14 cellular contexts compared by ENCODE assay signal in the genomic region with DNA sequence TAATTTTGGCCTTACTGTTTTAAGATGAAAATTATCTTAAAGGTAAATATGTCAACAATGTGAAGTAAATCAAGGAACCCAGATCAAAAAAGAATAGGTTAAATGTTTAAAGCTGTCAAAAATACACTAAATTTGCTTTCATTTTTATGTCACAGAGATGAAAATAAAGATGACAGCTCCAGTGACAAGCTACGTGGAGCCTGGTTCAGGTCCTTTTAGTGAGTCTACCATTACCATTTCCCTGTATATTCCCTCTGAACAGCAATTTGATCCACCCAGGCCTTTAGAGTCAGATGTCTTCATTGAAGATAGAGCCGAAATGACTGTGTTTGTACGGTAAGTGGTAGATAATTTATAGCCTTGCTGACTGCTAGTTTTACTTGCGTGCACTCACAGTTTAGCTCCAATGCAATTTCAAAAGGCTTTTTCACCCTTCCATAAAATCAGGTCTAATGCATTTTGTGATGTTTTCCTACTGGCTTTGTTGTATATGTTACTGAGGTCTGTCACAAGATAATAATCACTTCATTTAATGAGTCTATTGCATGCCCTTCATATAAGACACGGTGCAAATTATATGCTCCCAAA. TPM values are rescaled to one million over a fixed set of nuclear protein-coding genes. Genes with fewer than 3 reads are reported as not detected.
DNase-seq lines count a peak whose midpoint lies in the region; ATAC-seq, FAIRE-seq and TF ChIP-seq lines count a peak whose summit lies in the region.
"Had no signal": no experiment of that assay in that cellular context is flagged by ENCODE, and none has a peak within 500 bp of the region (broad histone marks: within the 10 kb centered on the region; RNA-seq: fewer than 3 reads in every experiment).

No MANE protein-coding gene starts in this region.

- ATAC-seq in HG03095 (IDR thresholded peaks at IDR 0.05; ENCODE audit: unreplicated experiment) (no peak), body of pancreas (no peak), GM21529 (IDR thresholded peaks at IDR 0.05; ENCODE audit: unreplicated experiment) (no peak)
- ATAC-seq: left lobe of liver had no signal

- H4K20me1 ChIP-seq in SU-DHL-6 (ENCODE audit: low read depth, low read length) = no peaks in the 10 kb centered on the region
- no peaks in the 10 kb centered on the region for H4K20me1 ChIP-seq in keratinocyte (ENCODE audit: control insufficient read depth, extremely low read depth, insufficient read depth, low read length)

- peak; percentile 18 for DNase-seq in G401 (ENCODE audit: low spot score)
- DNase-seq in keratinocyte (ENCODE audit: low read depth, low spot score) = no peak
- no peak for DNase-seq in body of pancreas
- no peak for DNase-seq in DMS 273 treated with DMSO at 0.1 percent for 48 hours (lab: John Stamatoyannopoulos, UW)
- DNase-seq: NCI-H2081, retina had no signal

- H3K27me3 ChIP-seq in SU-DHL-6 (ENCODE audit: low read length) (no peaks in the 10 kb centered on the region), keratinocyte (ENCODE audit: control insufficient read depth, extremely low read depth, insufficient read depth, low read length) (peaks cover 3% of the 10 kb centered on the region), body of pancreas (no peaks in the 10 kb centered on the region)
- H3K27me3 ChIP-seq: BLaER1 had no signal

- H3K27ac ChIP-seq in 22Rv1 = peak overlapping the region; percentile 89
- no peak overlapping the region for H3K27ac ChIP-seq in SU-DHL-6 (ENCODE audit: low read depth, low read length)
- H3K27ac ChIP-seq in keratinocyte (ENCODE audit: control insufficient read depth, insufficient read depth, low read length) = no peak overlapping the region
- H3K27ac ChIP-seq in body of pancreas = peak overlapping the region in 1 of 4 donors; percentile 0

- H3K36me3 ChIP-seq in SU-DHL-6 (ENCODE audit: low read length) (no peaks in the 10 kb centered on the region; the same call in 1 of the 2 replicates), keratinocyte (ENCODE audit: control insufficient read depth in 2 of 2, extremely low read depth in 1 of 2, insufficient read depth in 2 of 2, low read length in 2 of 2) (peaks cover 17 to 34% of the 10 kb centered on the region in 2 experiments), body of pancreas (replicated peaks in 1 of 2; ENCODE audit: insufficient read depth in 1 of 2, low read depth in 2 of 2) (peaks cover 4 to 22% of the 10 kb centered on the region in 2 donors)

- TF ChIP-seq CTCF in 22Rv1 (IDR thresholded peaks at IDR 0.05) = no peak
- no peak for TF ChIP-seq CTCF in SU-DHL-6 (IDR thresholded peaks at IDR 0.05; ENCODE audit: insufficient read depth, low read length, poor library complexity, severe bottlenecking)
- no peak for TF ChIP-seq CTCF in keratinocyte (optimal IDR thresholded peaks at IDR 0.05 in 1 of 3, IDR thresholded peaks at IDR 0.05 in 1 of 3, conservative IDR thresholded peaks at IDR 0.05 in 1 of 3; ENCODE audit: extremely low read depth in 1 of 3, insufficient read depth in 2 of 3, low read length in 3 of 3)
- no peak for TF ChIP-seq CTCF in body of pancreas (IDR thresholded peaks at IDR 0.05)

- H3F3A ChIP-seq in SU-DHL-6 (ENCODE audit: insufficient read depth) = peaks cover 9% of the 10 kb centered on the region; the same call in 1 of the 2 replicates

- H3K9me2 ChIP-seq in SU-DHL-6 (replicated peaks; ENCODE audit: insufficient read depth, low read length) = no peaks in the 10 kb centered on the region

- H3K79me2 ChIP-seq in SU-DHL-6 (ENCODE audit: insufficient read depth, low read length) = no peaks in the 10 kb centered on the region
- no peaks in the 10 kb centered on the region for H3K79me2 ChIP-seq in keratinocyte (ENCODE audit: control insufficient read depth, insufficient read depth, low read length)

- intact Hi-C loops in body of pancreas (cut with DNase I) = no loop called here

- H2AFZ ChIP-seq in SU-DHL-6 (ENCODE audit: low read depth, low read length, severe bottlenecking) (no peak overlapping the region), keratinocyte (ENCODE audit: control insufficient read depth, low read length) (no peak overlapping the region)

- 79 to 84% methylated on average over 5 of the region's 5 CpGs for WGBS in body of pancreas, 2 donors

- FAIRE-seq in keratinocyte (lab: Jason Lieb, UNC) = no peak
- FAIRE-seq: bronchial epithelial cell had no signal

- dilution Hi-C loops in keratinocyte (cut with MboI; ENCODE audit: extremely low pct_ligation_motif_present, low sequenced_read_pairs) = no loop called here

- peaks cover 19% of the 10 kb centered on the region for H3K4me1 ChIP-seq in keratinocyte (ENCODE audit: control insufficient read depth, extremely low read depth, insufficient read depth, low read length)
- H3K4me1 ChIP-seq in body of pancreas = peaks cover 23% of the 10 kb centered on the region

- H3K9ac ChIP-seq in SU-DHL-6 (ENCODE audit: low read length) (no peak overlapping the region), keratinocyte (ENCODE audit: control insufficient read depth, extremely low read depth, insufficient read depth, low read length) (no peak overlapping the region)

- H3K9me3 ChIP-seq in SU-DHL-6 (ENCODE audit: insufficient read depth, low read length) (no peaks in the 10 kb centered on the region), keratinocyte (ENCODE audit: control insufficient read depth, low read depth, low read length) (no peaks in the 10 kb centered on the region), body of pancreas (no peaks in the 10 kb centered on the region)
- H3K9me3 ChIP-seq: BLaER1 had no signal

- no peaks in the 10 kb centered on the region for H3K9me1 ChIP-seq in keratinocyte (ENCODE audit: control insufficient read depth, extremely low read depth, insufficient read depth, low read length)

- no peak overlapping the region for H3K4me3 ChIP-seq in SU-DHL-6 (ENCODE audit: insufficient read depth, low read length, poor library complexity, severe bottlenecking)
- no peak overlapping the region for H3K4me3 ChIP-seq in keratinocyte (ENCODE audit: control insufficient read depth in 2 of 3, extremely low read depth in 1 of 3, insufficient read depth in 2 of 3, low read depth in 1 of 3, low read length in 3 of 3)
- H3K4me3 ChIP-seq in body of pancreas = no peak overlapping the region

- no peak for TF ChIP-seq POLR2A in body of pancreas (IDR thresholded peaks at IDR 0.05)

- H3K4me2 ChIP-seq in SU-DHL-6 (ENCODE audit: low read depth, low read length, poor library complexity, severe bottlenecking) (peak overlapping the region; percentile 55), keratinocyte (ENCODE audit: control insufficient read depth, extremely low read depth, insufficient read depth, low read depth, low read length) (peak overlapping the region; percentile 100)

- in situ Hi-C loops in G401 (cut with HindIII; ENCODE audit: low sequenced_read_pairs) = no loop called here

RNA-seq across cellular contexts. Expression of gene HEBP2, which starts 1.9 kb away (rescaled TPM):
- 18.1 and 44.1 TPM in 2 replicates for total RNA-seq in G401 (2014; rRNA removed; shearing (Covaris generic))
- 13.2 to 41.9 TPM (median 25.8 TPM) in 3 replicates for polyA plus RNA-seq in keratinocyte
- polyA plus RNA-seq in keratinocyte (2011; ENCODE audit: low read depth) = 295 TPM
- 17.3 and 22.5 TPM in 2 replicates for polyA plus RNA-seq in keratinocyte (2011; cell fraction: cytosol; rRNA removed)
- 7.0 and 9.8 TPM in 2 replicates for polyA plus RNA-seq in keratinocyte (2011; cell fraction: nucleus; rRNA removed)
- 41.6 and 79.2 TPM in 2 replicates for polyA plus RNA-seq in keratinocyte (2012; ENCODE audit: low replicate concordance)
- 1.7 to 4.7 TPM (median 4.7 TPM) in 3 replicates for polyA minus RNA-seq in keratinocyte
- polyA minus RNA-seq in keratinocyte (2011; cell fraction: cytosol; rRNA and poly(A)+ RNA removed) = 19.8 TPM
- polyA minus RNA-seq in keratinocyte (2011; cell fraction: nucleus; rRNA and poly(A)+ RNA removed) = 1.9 and 2.9 TPM in 2 replicates
- 100 to 1,000 TPM in 1 of 2 donors, 10 to 100 TPM in 1; 33.2 to 181 TPM for total RNA-seq in body of pancreas

RNA-seq across cellular contexts. Expression of gene SMIM28, which starts 28.2 kb away (rescaled TPM):
- total RNA-seq in G401 (2014; rRNA removed; shearing (Covaris generic)) = not detected in 2 replicates
- not detected in 3 replicates for polyA plus RNA-seq in keratinocyte
- not detected for polyA plus RNA-seq in keratinocyte (2011; ENCODE audit: low read depth)
- not detected in 2 replicates for polyA plus RNA-seq in keratinocyte (2011; cell fraction: cytosol; rRNA removed)
- not detected in 2 replicates for polyA plus RNA-seq in keratinocyte (2011; cell fraction: nucleus; rRNA removed)
- polyA plus RNA-seq in keratinocyte (2012; ENCODE audit: low replicate concordance) = not detected in 2 replicates
- not detected in 3 replicates for polyA minus RNA-seq in keratinocyte
- polyA minus RNA-seq in keratinocyte (2011; cell fraction: cytosol; rRNA and poly(A)+ RNA removed) = not detected
- not detected in 2 replicates for polyA minus RNA-seq in keratinocyte (2011; cell fraction: nucleus; rRNA and poly(A)+ RNA removed)
- total RNA-seq in body of pancreas = not detected
- total RNA-seq: bronchial epithelial cell, left lobe of liver, SK-MEL-5 had no signal
